8 cellular contexts compared by ENCODE assay signal in genomic region chr6:137866200-137866913, GRCh38. TPM values are rescaled to one million over a fixed set of nuclear protein-coding genes. Genes with fewer than 3 reads are reported as not detected.
DNase-seq lines count a peak whose midpoint lies in the region; ATAC-seq, FAIRE-seq and TF ChIP-seq lines count a peak whose summit lies in the region.

No MANE protein-coding gene starts in this region.

- TF ChIP-seq RAD21 in A549 (conservative IDR thresholded peaks at IDR 0.05 in 1 of 2, IDR thresholded peaks at IDR 0.05 in 1 of 2) = no peak

- no peak for TF ChIP-seq POLR2A in A549 (IDR thresholded peaks at IDR 0.05; ENCODE audit: low read length)
- peak; percentile 10 for TF ChIP-seq POLR2A in GM18505 (IDR thresholded peaks at IDR 0.05; ENCODE audit: borderline replicate concordance, extremely low read depth, insufficient read depth, insufficient read length)
- no peak for TF ChIP-seq POLR2A in lower leg skin (IDR thresholded peaks at IDR 0.05)

- H2AFZ ChIP-seq in PC-3 (ENCODE audit: low read length) = peak overlapping the region; percentile 92

- no peaks in the 10 kb centered on the region for H3K36me3 ChIP-seq in PC-3 (ENCODE audit: low read depth, low read length)

- H3K4me3 ChIP-seq in A549 (peak overlapping the region; percentile 62), PC-3 (ENCODE audit: low read length) (peak overlapping the region; percentile 75), lower leg skin (ENCODE audit: low read depth, poor library complexity, severe bottlenecking) (peak overlapping the region; percentile 42)

- H3K4me1 Mint-ChIP-seq in chondrocyte (ENCODE audit: low read depth) = peaks cover 50% of the 10 kb centered on the region

- H3K4me3 Mint-ChIP-seq in chondrocyte (ENCODE audit: unreplicated experiment) = peak overlapping the region; percentile 85

- no peaks in the 10 kb centered on the region for H3K36me3 Mint-ChIP-seq in chondrocyte (ENCODE audit: low read depth)

- CTCF ChIA-PET in A549 (lab: Yijun Ruan, JAX) (interaction anchor here (0.6 to 4.7 kb wide), 19 partner anchors 10 to 169 kb away, joined by 3 to 37 read pairs (median 6); no protein-coding TSS in a partner anchor), PC-3 (lab: Charles Lee) (interaction anchor here (0.6 to 1.2 kb wide), 5 partner anchors 18 to 1105 kb away, joined by 3 to 6 read pairs (median 5); no protein-coding TSS in a partner anchor)

- TF ChIP-seq EP300 in A549 (IDR thresholded peaks at IDR 0.05) = no peak

- TF ChIP-seq CTCF in A549 (IDR thresholded peaks at IDR 0.05) = no peak
- no peak for TF ChIP-seq CTCF in PC-3 (conservative IDR thresholded peaks at IDR 0.05; ENCODE audit: low read depth, low read length)
- no peak for TF ChIP-seq CTCF in chondrocyte (IDR thresholded peaks at IDR 0.05)
- TF ChIP-seq CTCF in lower leg skin (IDR thresholded peaks at IDR 0.05) = no peak

- H3K4me1 ChIP-seq in A549 (peaks cover 9% of the 10 kb centered on the region), PC-3 (ENCODE audit: insufficient read depth, low read length) (peaks cover 25% of the 10 kb centered on the region)

- peak overlapping the region; percentile 86 for H3K27ac Mint-ChIP-seq in chondrocyte (ENCODE audit: unreplicated experiment)

- BruUV-seq in PC-3 (replicated peaks; lab: Mats Ljungman, UMichigan) = TSS peak; percentile 95

- H3K4me2 ChIP-seq in A549 (peak overlapping the region; percentile 73), PC-3 (ENCODE audit: low read length) (peak overlapping the region; percentile 88)

- H4K20me1 ChIP-seq in PC-3 (ENCODE audit: low read length) = peaks cover 20% of the 10 kb centered on the region

- peaks cover 41% of the 10 kb centered on the region for H3K79me2 ChIP-seq in PC-3 (ENCODE audit: low read length)

- POLR2A ChIA-PET in A549 (lab: Yijun Ruan, JAX) (interaction anchor here (0.6 to 1.3 kb wide), 3 partner anchors 138 to 158 kb away, joined by 3 to 6 read pairs (median 5); no protein-coding TSS in a partner anchor), PC-3 (lab: Charles Lee; ENCODE audit: unreplicated experiment) (interaction anchor here (0.5 kb wide), 1 partner anchor 156 kb away, joined by 6 read pairs; no protein-coding TSS in a partner anchor)

- 23% methylated on average over 24 of the region's 25 CpGs for WGBS in A549 (ENCODE audit: missing lambda C conversion rate)
- 4 to 7% methylated on average over 25 of the region's 25 CpGs for WGBS in lower leg skin, 2 donors

- intact Hi-C loops in PC-3 (cut with micrococcal nuclease) (loop anchor here (2.0 kb wide), 3 partner anchors 58 to 78 kb away; no protein-coding TSS in a partner anchor), lower leg skin (cut with DNase I; ENCODE audit: low total_unique reads) (loop anchor here (5.0 kb wide), 1 partner anchor 159 kb away; no protein-coding TSS in a partner anchor)

- peak overlapping the region; percentile 83 for H3K9ac ChIP-seq in PC-3 (ENCODE audit: low read length)

- no peaks in the 10 kb centered on the region for H3K27me3 ChIP-seq in PC-3 (ENCODE audit: low read length)

- no peaks in the 10 kb centered on the region for H3K9me3 ChIP-seq in A549
- H3K9me3 ChIP-seq in PC-3 (ENCODE audit: low read length) = no peaks in the 10 kb centered on the region

- FAIRE-seq in A549 (lab: Jason Lieb, UNC) = no peak

- no peak for DNase-seq in A549 (ENCODE audit: low read depth in 1 of 2, low spot score in 1 of 2)
- DNase-seq in PC-3 = peak; percentile 16
- DNase-seq in chondrocyte (ENCODE audit: low spot score) = no peak
- DNase-seq in lower leg skin (ENCODE audit: low spot score in 2 of 2) = peak; percentile 57 to 94
- no peak for DNase-seq in stimulated activated CD4-positive, alpha-beta T cell treated with anti-CD3 and anti-CD28 coated beads, Interleukin-15, amount 100 ng/mL, for 24 hours

- ATAC-seq in A549 = peak; percentile 9 to 37; a peak in 3 of 6 replicates
- ATAC-seq in GM18505 (IDR thresholded peaks at IDR 0.05; ENCODE audit: unreplicated experiment) = peak; percentile 35
- ATAC-seq in HG02885 (IDR thresholded peaks at IDR 0.05; ENCODE audit: poor library complexity, unreplicated experiment) = peak; percentile 27
- peak; percentile 16 for ATAC-seq in PC-3

- H3K9me2 ChIP-seq in PC-3 (replicated peaks; ENCODE audit: low read length) = no peaks in the 10 kb centered on the region

- no peaks in the 10 kb centered on the region for H3F3A ChIP-seq in PC-3 (ENCODE audit: low read length, unreplicated experiment)

- H3K9me3 Mint-ChIP-seq in chondrocyte (ENCODE audit: low read depth) = no peaks in the 10 kb centered on the region

- H3K27ac ChIP-seq in A549 (peak overlapping the region; percentile 79 to 85), PC-3 (ENCODE audit: low read length) (peak overlapping the region; percentile 68), temporal lobe (ENCODE audit: low read depth, low read length) (peak overlapping the region; percentile 39)

- no peaks in the 10 kb centered on the region for H3K27me3 Mint-ChIP-seq in chondrocyte (ENCODE audit: low read depth)

TF ChIP-seq in A549, 52 proteins besides CTCF, POLR2A, EP300 and RAD21:
- TF ChIP-seq USF2 (IDR thresholded peaks at IDR 0.05) (peak; percentile 59), JUN (IDR thresholded peaks at IDR 0.05) (no peak), BHLHE40 (IDR thresholded peaks at IDR 0.05; ENCODE audit: low read depth, low read length) (peak; percentile 42; the same call in 1 of the 2 replicates)
- TF ChIP-seq, protein P1, sequence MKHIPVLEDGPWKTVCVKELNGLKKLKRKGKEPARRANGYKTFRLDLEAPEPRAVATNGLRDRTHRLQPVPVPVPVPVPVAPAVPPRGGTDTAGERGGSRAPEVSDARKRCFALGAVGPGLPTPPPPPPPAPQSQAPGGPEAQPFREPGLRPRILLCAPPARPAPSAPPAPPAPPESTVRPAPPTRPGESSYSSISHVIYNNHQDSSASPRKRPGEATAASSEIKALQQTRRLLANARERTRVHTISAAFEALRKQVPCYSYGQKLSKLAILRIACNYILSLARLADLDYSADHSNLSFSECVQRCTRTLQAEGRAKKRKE (CRISPR knock-in tag; IDR thresholded peaks at IDR 0.05; ENCODE audit: low read depth) = peak; percentile 26; the same call in 1 of the 2 replicates

RNA-seq across cellular contexts. Expression of gene TNFAIP3, which starts 0.7 kb away (rescaled TPM):
- 8.5 and 18.3 TPM in 2 replicates for polyA plus RNA-seq in A549 (2011; rRNA removed)
- polyA plus RNA-seq in A549 (2012; cell fraction: cytosol; rRNA removed) = 3.7 and 5.1 TPM in 2 replicates
- 11.4 and 13.6 TPM in 2 replicates for polyA plus RNA-seq in A549 (2012; cell fraction: nucleus; rRNA removed)
- 2.7 to 4.7 TPM (median 3.9 TPM) in 3 replicates for polyA plus RNA-seq in A549 (2017; fragmentation: RNase III; extraction: RNeasy Plus Mini Kit Qiagen cat#74134 plus additional on column Dnase treatment)
- polyA minus RNA-seq in A549 (2011; rRNA and poly(A)+ RNA removed) = 4.7 and 9.9 TPM in 2 replicates
- total RNA-seq in PC-3 (2014; rRNA removed) = 21.9 TPM in 2 replicates
- total RNA-seq in chondrocyte = 6.4 to 11.0 TPM (median 7.2 TPM) in 3 replicates
- total RNA-seq in lower leg skin = 10 to 100 TPM; 13.4 to 29.9 (median 26.2) TPM
- 1.7 TPM for total RNA-seq in temporal lobe

Comparison
In these comparisons a context has a peak if more than half of its experiments do, and no peak if none do; other contexts are left out.
1. DNase-seq: peak in PC-3 (single experiment) and lower leg skin (2 of 2); none in A549 (0 of 2), chondrocyte (single experiment) and stimulated activated CD4-positive, alpha-beta T cell treated with anti-CD3 and anti-CD28 coated beads, Interleukin-15, amount 100 ng/mL, for 24 hours (single experiment).
2. Peak in every context shown above with its lines, with median percentiles within 50 percentile points of each other: ATAC-seq, H3K27ac ChIP-seq and H3K4me3 ChIP-seq.